In genomic region chr22:36715647-36716046, GRCh38 we compare ENCODE assay signal across 11 cellular contexts. TPM values are rescaled to one million over a fixed set of nuclear protein-coding genes. Genes with fewer than 3 reads are reported as not detected.
"Had no signal": no experiment of that assay in that cellular context is flagged by ENCODE, and none has a peak within 500 bp of the region (broad histone marks: within the 10 kb centered on the region; RNA-seq: fewer than 3 reads in every experiment).

No MANE protein-coding gene starts in this region.

- H3K4me2 ChIP-seq: GM23338 had no signal

- H3K4me3 ChIP-seq: GM23248, GM23338, HAP-1 had no signal

- H3K36me3 ChIP-seq: HAP-1 had no signal

- DNase-seq: GM23248, GOT3, H7, H9, HCEC 1CT, HFFc6 had no signal

- ATAC-seq: GM23338, HCT116 had no signal

- H2AFZ ChIP-seq: GM23248, GM23338 had no signal

- FAIRE-seq: H54 had no signal

- H3K27ac ChIP-seq: GM23248 had no signal

- H3K4me1 ChIP-seq: HAP-1 had no signal

- H3K9ac ChIP-seq: GM23248 had no signal

- H3K9me3 ChIP-seq: HAP-1 had no signal

RNA-seq across cellular contexts. Expression of gene CACNG2, which starts 12.1 kb away (rescaled TPM):
- total RNA-seq: GM23248, GM23338, H4, H7, H9, HFFc6 had no signal
- polyA plus RNA-seq: GM23248, GM23338 had no signal
